Comparison of ENCODE assay signal across 9 cellular contexts in the genomic region with DNA sequence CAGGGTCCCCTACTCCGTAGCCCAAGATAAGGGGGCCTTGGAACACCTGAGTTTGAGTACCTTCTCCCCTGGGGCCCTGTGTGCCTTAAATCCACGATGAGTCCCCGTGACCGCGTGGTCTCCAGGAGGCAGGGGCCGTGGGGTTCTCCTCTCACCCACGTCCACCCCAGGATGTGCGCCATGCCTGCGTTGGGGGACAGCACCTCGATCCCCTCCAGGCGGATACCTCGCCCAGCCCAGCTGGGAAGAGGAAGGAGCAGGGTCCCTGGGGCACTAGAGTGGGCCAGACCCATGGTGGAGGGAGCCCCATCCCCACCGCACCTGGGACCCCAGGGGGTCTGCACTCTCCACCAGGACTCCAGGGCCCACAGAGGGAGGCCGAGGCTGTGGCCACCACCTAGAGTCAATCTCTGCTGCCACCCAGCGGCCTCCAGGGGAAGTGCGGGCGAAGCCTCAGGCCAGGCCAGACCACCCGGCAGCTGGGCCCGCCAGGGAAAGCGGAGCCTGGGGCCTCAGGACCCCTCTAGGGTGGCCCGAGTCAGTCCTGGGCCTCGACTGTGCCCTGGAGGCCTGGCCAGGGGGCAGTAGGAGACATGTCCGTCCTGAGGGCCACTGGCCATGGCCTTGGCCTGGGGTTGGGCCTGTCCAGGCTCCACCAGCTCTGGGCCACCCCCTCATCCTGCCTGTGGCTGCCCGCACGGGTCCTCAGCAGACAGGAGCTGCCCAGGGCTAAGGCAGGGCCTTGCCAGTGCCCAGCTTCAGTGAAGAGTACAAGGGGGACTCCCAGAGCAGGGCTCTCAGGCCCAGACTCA. TPM values are rescaled to one million over a fixed set of nuclear protein-coding genes. Genes with fewer than 3 reads are reported as not detected.
A peak's percentile ranks its signal among the peaks of the same experiment; 100 is the strongest.
DNase-seq lines count a peak whose midpoint lies in the region; ATAC-seq, FAIRE-seq and TF ChIP-seq lines count a peak whose summit lies in the region.
"Had no signal": no experiment of that assay in that cellular context is flagged by ENCODE, and none has a peak within 500 bp of the region (broad histone marks: within the 10 kb centered on the region; RNA-seq: fewer than 3 reads in every experiment).

No MANE protein-coding gene starts in this region.

- DNase-seq in DMS 273 (lab: John Stamatoyannopoulos, UW; ENCODE audit: unreplicated experiment) (peak; percentile 73), DMS 273 treated with DMSO at 0.1 percent for 48 hours (lab: John Stamatoyannopoulos, UW) (no peak), M059J (ENCODE audit: low read depth) (peak; percentile 21), MCF 10A (ENCODE audit: unreplicated experiment) (peak; percentile 52), kidney (peak; percentile 84)
- peak; percentile 74 to 78 for DNase-seq in stimulated activated CD4-positive, alpha-beta T cell treated with anti-CD3 and anti-CD28 coated beads, Interleukin-2, amount 100 ng/mL, for 48 hours

- H3K27me3 Mint-ChIP-seq in MCF 10A (ENCODE audit: insufficient read depth, unreplicated experiment): no peaks in the 10 kb centered on the region

- H3K36me3 ChIP-seq in kidney (ENCODE audit: control insufficient read depth in 1 of 2, insufficient read depth in 2 of 2, low read length in 2 of 2): no peaks in the 10 kb centered on the region

- CTCF ChIA-PET in MCF 10A (lab: Yijun Ruan, JAX): interaction anchor here (0.5 to 2.1 kb wide), 25 partner anchors 9 to 459 kb away, joined by 3 to 15 read pairs (median 3); no protein-coding TSS in a partner anchor

- H3K9me3 ChIP-seq in kidney (ENCODE audit: control insufficient read depth in 1 of 2, low read length in 2 of 2): no peaks in the 10 kb centered on the region

- no TSS peak for BruUV-seq in MCF 10A (replicated peaks; lab: Mats Ljungman, UMichigan)

- POLR2A ChIA-PET in MCF 10A (lab: Yijun Ruan, JAX): interaction anchor here (0.9 kb wide), 1 partner anchor 281 kb away, joined by 3 read pairs; no protein-coding TSS in a partner anchor

- no peak for ATAC-seq in HG03097 (IDR thresholded peaks at IDR 0.05; ENCODE audit: low FRiP score, unreplicated experiment)

- peaks cover 8% of the 10 kb centered on the region for H3K36me3 Mint-ChIP-seq in MCF 10A (ENCODE audit: insufficient read depth, unreplicated experiment)

- H3K9ac ChIP-seq in kidney (ENCODE audit: low read length in 2 of 2): no peak overlapping the region

- H3K4me3 ChIP-seq in kidney (ENCODE audit: low read length in 2 of 2): no peak overlapping the region

- FAIRE-seq in kidney (lab: Jason Lieb, UNC): no peak
- FAIRE-seq: A204.1 had no signal

- TF ChIP-seq CTCF in VCaP (conservative IDR thresholded peaks at IDR 0.05) (peak; percentile 95), MCF 10A (IDR thresholded peaks at IDR 0.05; ENCODE audit: unreplicated experiment) (peak; percentile 98), kidney (IDR thresholded peaks at IDR 0.05; ENCODE audit: borderline replicate concordance, extremely low read depth, insufficient read depth) (peak; percentile 87)

- no peaks in the 10 kb centered on the region for H3K4me1 Mint-ChIP-seq in MCF 10A (ENCODE audit: insufficient read depth, unreplicated experiment)

- H3K4me3 Mint-ChIP-seq in MCF 10A (ENCODE audit: unreplicated experiment): no peak overlapping the region

- H3K4me1 ChIP-seq in kidney (ENCODE audit: control insufficient read depth in 1 of 2, insufficient read depth in 1 of 2, low read depth in 1 of 2, low read length in 2 of 2): no peaks in the 10 kb centered on the region

- H3K9me3 Mint-ChIP-seq in MCF 10A (ENCODE audit: unreplicated experiment): no peaks in the 10 kb centered on the region

- H3K27ac ChIP-seq in VCaP: no peak overlapping the region
- no peak overlapping the region for H3K27ac ChIP-seq in kidney (ENCODE audit: low read depth in 2 of 2, low read length in 2 of 2)

- no peak overlapping the region for H3K27ac Mint-ChIP-seq in MCF 10A (ENCODE audit: low read depth, unreplicated experiment)

- intact Hi-C loops in MCF 10A (cut with micrococcal nuclease): loop anchor here (1.0 kb wide), 1 partner anchor 273 kb away; no protein-coding TSS in a partner anchor
- intact Hi-C loops in kidney (cut with DNase I): loop anchor here (10.0 kb wide), 1 partner anchor 274 kb away; no protein-coding TSS in a partner anchor

RNA-seq across cellular contexts. Expression of gene FAM53A, which starts 55.0 kb away (rescaled TPM):
- 7.3 TPM in 1 of 2 replicates, not detected in the other for total RNA-seq in M059J (2014; rRNA removed; shearing (Covaris generic))
- 5.0 and 6.6 TPM in 2 replicates for total RNA-seq in MCF 10A (2022)
- total RNA-seq in kidney: 2.9 TPM
- 1.2 TPM for polyA plus RNA-seq in kidney (ENCODE audit: insufficient read depth, low read depth, low replicate concordance)
